8 cellular contexts compared by ENCODE assay signal in genomic region chr15:67839929-67840746, GRCh38. TPM values are rescaled to one million over a fixed set of nuclear protein-coding genes. Genes with fewer than 3 reads are reported as not detected.
DNase-seq lines count a peak whose midpoint lies in the region; ATAC-seq lines count a peak whose summit lies in the region.

RNU6-1 (minus strand) TSS chr15:67840045.

- peak within 1 kb of the TSS; percentile 64 to 87 (median 82) for H3K4me3 ChIP-seq in BLaER1 treated with 17β-estradiol and CSF1 and Interleukin-3, amounts not matched to agents 10 nM and 100 nM

- H3K4me2 ChIP-seq in BLaER1 treated with 17β-estradiol and CSF1 and Interleukin-3, amounts not matched to agents 10 nM and 100 nM, result peak within 1 kb of the TSS; percentile 80 to 98 (median 96)

- H3K9me3 ChIP-seq in BLaER1 treated with 17β-estradiol and CSF1 and Interleukin-3, amounts not matched to agents 10 nM and 100 nM (replicated peaks in 1 of 11), result no peaks in the 10 kb centered on the region

- no peaks in the 10 kb centered on the region for H3K36me3 ChIP-seq in BLaER1 treated with 17β-estradiol and CSF1 and Interleukin-3, amounts not matched to agents 10 nM and 100 nM

- peak; percentile 78 for ATAC-seq in GM19351 (IDR thresholded peaks at IDR 0.05; ENCODE audit: unreplicated experiment)
- peak; percentile 78 for ATAC-seq in HG03520 (IDR thresholded peaks at IDR 0.05; ENCODE audit: unreplicated experiment)
- peak; percentile 84 for ATAC-seq in left lobe of liver

- peak within 1 kb of the TSS; percentile 79 to 93 (median 89) for H3K27ac ChIP-seq in BLaER1 treated with 17β-estradiol and CSF1 and Interleukin-3, amounts not matched to agents 10 nM and 100 nM

- H4K20me1 ChIP-seq in BLaER1 treated with 17β-estradiol and CSF1 and Interleukin-3, amounts not matched to agents 10 nM and 100 nM, result peaks cover 0 to 11% (median 10%) of the 10 kb centered on the region in 11 experiments; a peak in 11 of 22 replicates

- peak within 1 kb of the TSS; percentile 88 to 94 (median 91) for H3K9ac ChIP-seq in BLaER1 treated with 17β-estradiol and CSF1 and Interleukin-3, amounts not matched to agents 10 nM and 100 nM

- H3K27me3 ChIP-seq in BLaER1 treated with 17β-estradiol and CSF1 and Interleukin-3, amounts not matched to agents 10 nM and 100 nM, result peaks cover 29 to 40% (median 38%) of the 10 kb centered on the region in 11 experiments

- peaks cover 32 to 59% (median 38%) of the 10 kb centered on the region in 10 experiments for H3K4me1 ChIP-seq in BLaER1 treated with 17β-estradiol and CSF1 and Interleukin-3, amounts not matched to agents 10 nM and 100 nM

- DNase-seq in NCI-H69 (lab: John Stamatoyannopoulos, UW) (peak; percentile 93), cortex of kidney (lab: John Stamatoyannopoulos, UW) (peak; percentile 17), left lobe of liver (ENCODE audit: low spot score) (peak; percentile 94)
- peak; percentile 96 for DNase-seq in activated CD4-positive, alpha-beta T cell treated with anti-CD3 and anti-CD28 coated beads, Interleukin-2, amount 50 U/mL, for 1 hour
- DNase-seq in stimulated activated CD4-positive, alpha-beta T cell treated with anti-CD3 and anti-CD28 coated beads, Interleukin-2, amount 100 ng/mL, for 24 hours, result peak; percentile 95

RNA-seq across cellular contexts. Expression of gene RNU6-1, which starts in this region (rescaled TPM):
- total RNA-seq in left lobe of liver, result not detected

Comparison
In these comparisons a context has a peak if more than half of its experiments do, and no peak if none do; other contexts are left out.
1. Peak in every context shown above with its lines: DNase-seq, ATAC-seq, H3K4me3 ChIP-seq and H3K27ac ChIP-seq.
2. Peak in DNase-seq and ATAC-seq in left lobe of liver; RNA of the gene not detected or under 1 TPM.
3. DNase-seq: peak in every context shown above with its lines; median percentile 96 in activated CD4-positive, alpha-beta T cell treated with anti-CD3 and anti-CD28 coated beads, Interleukin-2, amount 50 U/mL, for 1 hour; 95 in stimulated activated CD4-positive, alpha-beta T cell treated with anti-CD3 and anti-CD28 coated beads, Interleukin-2, amount 100 ng/mL, for 24 hours; 94 in left lobe of liver; 93 in NCI-H69; 17 in cortex of kidney.